Comparison of ENCODE assay signal across 23 cellular contexts in the genomic region with DNA sequence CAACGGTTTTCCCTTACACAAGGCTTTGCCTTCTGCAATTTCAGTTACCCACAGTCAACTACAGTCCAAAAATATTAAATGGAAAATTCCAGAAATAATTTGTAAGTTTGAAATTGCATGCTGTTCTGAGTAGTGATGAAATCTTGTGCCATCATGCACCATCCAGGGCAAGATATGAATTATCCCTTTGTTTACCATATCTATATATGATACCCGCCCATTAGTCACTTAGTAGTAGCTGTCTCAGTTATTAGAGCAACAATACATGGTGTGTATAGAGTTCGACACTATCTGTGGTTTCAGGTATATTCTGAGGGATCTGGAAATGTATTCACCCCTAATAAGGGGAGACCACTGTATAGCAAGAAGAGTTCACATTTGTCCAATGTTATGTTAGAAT. TPM values are rescaled to one million over a fixed set of nuclear protein-coding genes. Genes with fewer than 3 reads are reported as not detected.
DNase-seq lines count a peak whose midpoint lies in the region; ATAC-seq lines count a peak whose summit lies in the region.
"Had no signal": no experiment of that assay in that cellular context is flagged by ENCODE, and none has a peak within 500 bp of the region (broad histone marks: within the 10 kb centered on the region; RNA-seq: fewer than 3 reads in every experiment).

No MANE protein-coding gene starts in this region.

- peaks cover 12 to 79% (median 46%) of the 10 kb centered on the region in 4 donors for H3K4me1 Mint-ChIP-seq in CD4-positive, CD25-positive, alpha-beta regulatory T cell
- H3K4me1 Mint-ChIP-seq in memory B cell: peaks cover 25% of the 10 kb centered on the region

- no peak for DNase-seq in CD4-positive, CD25-positive, alpha-beta regulatory T cell
- peak; percentile 25 for DNase-seq in COLO829 (ENCODE audit: low spot score)
- peak; percentile 38 for DNase-seq in adipocyte (ENCODE audit: low read depth)
- DNase-seq in memory B cell (ENCODE audit: low spot score in 2 of 2): no peak
- DNase-seq in epidermal melanocyte (ENCODE audit: insufficient read length, low spot score): no peak
- DNase-seq in ureter (ENCODE audit: low spot score): no peak
- DNase-seq: activated CD4-positive, alpha-beta T cell treated with anti-CD3 and anti-CD28 coated beads, Interleukin-2, amount 50 U/mL, for 4 hours; activated CD8-positive, alpha-beta memory T cell treated with anti-CD3 and anti-CD28 coated beads, Interleukin-2, amount 50 U/mL, for 4 hours; cerebellar nuclear complex; GOT3; NCI-H187; NCI-H524 treated with DMSO at 0.1 percent for 48 hours; SHP77; stimulated activated CD4-positive, alpha-beta T cell treated with anti-CD3 and anti-CD28 coated beads, Interleukin-1b, Interleukin-23, amount 100 ng/mL, for 48 hours; substantia nigra; T1000; upper lobe of left lung had no signal

- peaks cover 30% of the 10 kb centered on the region for H3K4me1 ChIP-seq in CD4-positive, CD25-positive, alpha-beta regulatory T cell (ENCODE audit: control insufficient read depth, insufficient read depth, low read length, poor library complexity, severe bottlenecking)
- H3K4me1 ChIP-seq in adipocyte (ENCODE audit: control insufficient read depth, insufficient read depth, low read length): peaks cover 5% of the 10 kb centered on the region

- peak overlapping the region in 2 of 4 donors; percentile 12 to 32 for H3K4me3 Mint-ChIP-seq in CD4-positive, CD25-positive, alpha-beta regulatory T cell
- H3K4me3 Mint-ChIP-seq in memory B cell: no peak overlapping the region
- H3K4me3 Mint-ChIP-seq: activated T-helper 17 cell treated with anti-CD3 and anti-CD28 coated beads, Interleukin-2, amount 50 U/mL, for 72 hours had no signal

- ATAC-seq in CD4-positive, CD25-positive, alpha-beta regulatory T cell (ENCODE audit: low read depth in 2 of 2): no peak
- ATAC-seq in memory B cell (ENCODE audit: low read depth): no peak
- no peak for ATAC-seq in GM18502 (IDR thresholded peaks at IDR 0.05; ENCODE audit: poor library complexity, unreplicated experiment)
- ATAC-seq: activated T-helper 17 cell treated with anti-CD3 and anti-CD28 coated beads, Interleukin-2, amount 50 U/mL, for 72 hours had no signal

- peak overlapping the region in 2 of 3 donors; percentile 16 to 43 for H3K27ac Mint-ChIP-seq in CD4-positive, CD25-positive, alpha-beta regulatory T cell
- peak overlapping the region; percentile 71 for H3K27ac Mint-ChIP-seq in memory B cell
- H3K27ac Mint-ChIP-seq: activated T-helper 17 cell treated with anti-CD3 and anti-CD28 coated beads, Interleukin-2, amount 50 U/mL, for 72 hours had no signal

- H3K9ac ChIP-seq in adipocyte (ENCODE audit: low read length): no peak overlapping the region
- H3K9ac ChIP-seq: BLaER1 treated with 17β-estradiol and CSF1 and Interleukin-3, amounts not matched to agents 10 nM and 100 nM had no signal

- no peak overlapping the region for H3K4me3 ChIP-seq in CD4-positive, CD25-positive, alpha-beta regulatory T cell (ENCODE audit: low read depth, low read length)
- no peak overlapping the region for H3K4me3 ChIP-seq in adipocyte (ENCODE audit: low read length)
- H3K4me3 ChIP-seq: BLaER1 treated with 17β-estradiol and CSF1 and Interleukin-3, amounts not matched to agents 10 nM and 100 nM; right atrium auricular region; smooth muscle cell; upper lobe of left lung had no signal

- no peaks in the 10 kb centered on the region for H3K27me3 ChIP-seq in CD4-positive, CD25-positive, alpha-beta regulatory T cell (ENCODE audit: control insufficient read depth, insufficient read depth, low read length)
- H3K27me3 ChIP-seq in adipocyte (replicated peaks; ENCODE audit: control insufficient read depth, insufficient read depth, low read length): no peaks in the 10 kb centered on the region
- H3K27me3 ChIP-seq: BLaER1 treated with 17β-estradiol and CSF1 and Interleukin-3, amounts not matched to agents 10 nM and 100 nM; right atrium auricular region; upper lobe of left lung had no signal

- H3K27me3 Mint-ChIP-seq in CD4-positive, CD25-positive, alpha-beta regulatory T cell: no peaks in the 10 kb centered on the region
- H3K27me3 Mint-ChIP-seq in memory B cell: no peaks in the 10 kb centered on the region
- H3K27me3 Mint-ChIP-seq: activated T-helper 17 cell treated with anti-CD3 and anti-CD28 coated beads, Interleukin-2, amount 50 U/mL, for 72 hours; IgD-negative memory B cell had no signal

- H3K36me3 ChIP-seq in CD4-positive, CD25-positive, alpha-beta regulatory T cell (ENCODE audit: control insufficient read depth, insufficient read depth, low read length): peaks cover 3% of the 10 kb centered on the region
- H3K36me3 ChIP-seq in adipocyte (ENCODE audit: control insufficient read depth, insufficient read depth, low read length, severe bottlenecking): no peaks in the 10 kb centered on the region
- H3K36me3 ChIP-seq: right atrium auricular region, upper lobe of left lung had no signal

- H3K36me3 Mint-ChIP-seq in CD4-positive, CD25-positive, alpha-beta regulatory T cell: peaks cover 19% of the 10 kb centered on the region
- H3K36me3 Mint-ChIP-seq in memory B cell: peaks cover 9% of the 10 kb centered on the region

- no peak overlapping the region for H3K27ac ChIP-seq in CD4-positive, CD25-positive, alpha-beta regulatory T cell (ENCODE audit: insufficient read depth, low read length, poor library complexity, severe bottlenecking)
- H3K27ac ChIP-seq: BLaER1 treated with 17β-estradiol and CSF1 and Interleukin-3, amounts not matched to agents 10 nM and 100 nM; right atrium auricular region; upper lobe of left lung had no signal

- H3K9me3 ChIP-seq in CD4-positive, CD25-positive, alpha-beta regulatory T cell (ENCODE audit: control insufficient read depth in 2 of 2, low read length in 2 of 2): no peaks in the 10 kb centered on the region
- no peaks in the 10 kb centered on the region for H3K9me3 ChIP-seq in adipocyte (ENCODE audit: control insufficient read depth, low read length)
- H3K9me3 ChIP-seq: right atrium auricular region, upper lobe of left lung had no signal

- H3K9me3 Mint-ChIP-seq in CD4-positive, CD25-positive, alpha-beta regulatory T cell: peaks cover 0 to 2% (median 0%) of the 10 kb centered on the region in 7 donors
- H3K9me3 Mint-ChIP-seq in memory B cell: no peaks in the 10 kb centered on the region
- H3K9me3 Mint-ChIP-seq: activated T-helper 17 cell treated with anti-CD3 and anti-CD28 coated beads, Interleukin-2, amount 50 U/mL, for 72 hours; IgD-negative memory B cell had no signal

RNA-seq across cellular contexts. Expression of gene ERBIN, which starts 29.4 kb away (rescaled TPM):
- total RNA-seq in CD4-positive, CD25-positive, alpha-beta regulatory T cell: 114 TPM
- polyA plus RNA-seq in CD4-positive, CD25-positive, alpha-beta regulatory T cell: 10 to 100 TPM; 21.5 to 58.2 (median 38.8) TPM
- 101 TPM for total RNA-seq in ureter

Comparison
In these comparisons a context has a peak if more than half of its experiments do, and no peak if none do; other contexts are left out.
1. DNase-seq: peak in COLO829 (single experiment) and adipocyte (single experiment); none in CD4-positive, CD25-positive, alpha-beta regulatory T cell (0 of 3), memory B cell (0 of 2), epidermal melanocyte (single experiment) and ureter (single experiment).